Comparison of ENCODE assay signal across 25 cellular contexts in genomic region chr6:168896321-168896720, GRCh38.
DNase-seq lines count a peak whose midpoint lies in the region; ATAC-seq and TF ChIP-seq lines count a peak whose summit lies in the region.
"Had no signal": no experiment of that assay in that cellular context is flagged by ENCODE, and none has a peak within 500 bp of the region (broad histone marks: within the 10 kb centered on the region; RNA-seq: fewer than 3 reads in every experiment).

No MANE protein-coding gene starts in this region.

- peak overlapping the region; percentile 27 to 69 for H3K27ac Mint-ChIP-seq in stimulated activated naive CD8-positive, alpha-beta T cell treated with anti-CD3 and anti-CD28 coated beads, Interleukin-15, amount 100 ng/mL, for 72 hours
- H3K27ac Mint-ChIP-seq in endothelial cell (ENCODE audit: unreplicated experiment) (peak overlapping the region; percentile 17), nephron (peak overlapping the region in 2 of 3 experiments; percentile 38 to 87)

- H3K4me1 Mint-ChIP-seq in stimulated activated naive CD8-positive, alpha-beta T cell treated with anti-CD3 and anti-CD28 coated beads, Interleukin-15, amount 100 ng/mL, for 72 hours, result peaks cover 9% of the 10 kb centered on the region
- H3K4me1 Mint-ChIP-seq in endothelial cell (ENCODE audit: unreplicated experiment), result peaks cover 14% of the 10 kb centered on the region
- H3K4me1 Mint-ChIP-seq in nephron, result peaks cover 6% of the 10 kb centered on the region

- H3K27me3 Mint-ChIP-seq in stimulated activated naive CD8-positive, alpha-beta T cell treated with anti-CD3 and anti-CD28 coated beads, Interleukin-15, amount 100 ng/mL, for 72 hours, result no peaks in the 10 kb centered on the region
- peaks cover 7% of the 10 kb centered on the region for H3K27me3 Mint-ChIP-seq in endothelial cell (ENCODE audit: unreplicated experiment)
- peaks cover 3% of the 10 kb centered on the region for H3K27me3 Mint-ChIP-seq in nephron (ENCODE audit: low read depth)

- intact Hi-C loops in vagina (cut with DNase I) (no loop called here), mucosa of descending colon (cut with DNase I, micrococcal nuclease) (no loop called here)

- no peaks in the 10 kb centered on the region for H3K9me3 ChIP-seq in vagina
- no peaks in the 10 kb centered on the region for H3K9me3 ChIP-seq in mucosa of descending colon
- H3K9me3 ChIP-seq: adrenal gland, SJCRH30, thoracic aorta had no signal

- H3K4me3 ChIP-seq in vagina (no peak overlapping the region), mucosa of descending colon (no peak overlapping the region)
- H3K4me3 ChIP-seq: adrenal gland, SJCRH30, thoracic aorta had no signal

- H3K4me3 Mint-ChIP-seq in stimulated activated naive CD8-positive, alpha-beta T cell treated with anti-CD3 and anti-CD28 coated beads, Interleukin-15, amount 100 ng/mL, for 72 hours, result no peak overlapping the region
- H3K4me3 Mint-ChIP-seq in endothelial cell (ENCODE audit: unreplicated experiment), result no peak overlapping the region
- H3K4me3 Mint-ChIP-seq in nephron, result no peak overlapping the region

- ATAC-seq in stimulated activated naive CD8-positive, alpha-beta T cell treated with anti-CD3 and anti-CD28 coated beads, Interleukin-15, amount 100 ng/mL, for 72 hours, result no peak
- no peak for ATAC-seq in stimulated activated naive CD8-positive, alpha-beta T cell treated with anti-CD3 and anti-CD28 coated beads, Interleukin-15, Interleukin-2, amounts not matched to agents 100 U/mL and 50 U/mL, for 24 hours
- no peak for ATAC-seq in mucosa of descending colon
- ATAC-seq: activated CD4-positive, CD25-positive, alpha-beta regulatory T cell treated with anti-CD3 and anti-CD28 coated beads, Interleukin-2, amount 50 U/mL, for 24 hours had no signal

- no peak overlapping the region for H3K27ac ChIP-seq in vagina
- H3K27ac ChIP-seq: adrenal gland, epithelial cell of prostate, SJCRH30, thoracic aorta had no signal

- TF ChIP-seq CTCF in endothelial cell (IDR thresholded peaks at IDR 0.05; ENCODE audit: unreplicated experiment) (no peak), nephron (IDR thresholded peaks at IDR 0.05; ENCODE audit: unreplicated experiment in 3 of 3) (no peak), vagina (IDR thresholded peaks at IDR 0.05) (no peak), mucosa of descending colon (IDR thresholded peaks at IDR 0.05) (no peak)

- H3K27me3 ChIP-seq in vagina, result no peaks in the 10 kb centered on the region
- H3K27me3 ChIP-seq: adrenal gland had no signal

- H3K4me1 ChIP-seq in vagina (peaks cover 9% of the 10 kb centered on the region), mucosa of descending colon (ENCODE audit: low read depth) (peaks cover 9% of the 10 kb centered on the region)
- H3K4me1 ChIP-seq: adrenal gland had no signal

- H3K9me3 Mint-ChIP-seq in stimulated activated naive CD8-positive, alpha-beta T cell treated with anti-CD3 and anti-CD28 coated beads, Interleukin-15, amount 100 ng/mL, for 72 hours, result no peaks in the 10 kb centered on the region
- no peaks in the 10 kb centered on the region for H3K9me3 Mint-ChIP-seq in endothelial cell (ENCODE audit: unreplicated experiment)
- H3K9me3 Mint-ChIP-seq in nephron, result peaks cover 4% of the 10 kb centered on the region

- TF ChIP-seq POLR2A in vagina (IDR thresholded peaks at IDR 0.05), result no peak

- H3K36me3 ChIP-seq in vagina (no peaks in the 10 kb centered on the region), mucosa of descending colon (ENCODE audit: low read depth) (no peaks in the 10 kb centered on the region)
- H3K36me3 ChIP-seq: adrenal gland, SJCRH30, thoracic aorta had no signal

- no peak for DNase-seq in stimulated activated naive CD8-positive, alpha-beta T cell treated with anti-CD3 and anti-CD28 coated beads, Interleukin-15, amount 100 ng/mL, for 72 hours
- no peak for DNase-seq in stimulated activated naive CD8-positive, alpha-beta T cell treated with anti-CD3 and anti-CD28 coated beads, Interleukin-15, Interleukin-2, amounts not matched to agents 100 U/mL and 50 U/mL, for 24 hours
- DNase-seq in endothelial cell (ENCODE audit: low spot score), result no peak
- no peak for DNase-seq in stimulated activated CD4-positive, alpha-beta T cell treated with anti-CD3 and anti-CD28 coated beads, Interleukin-2, amount 100 ng/mL, for 24 hours
- DNase-seq in vagina (ENCODE audit: extremely low spot score in 2 of 2), result no peak
- DNase-seq in mucosa of descending colon, result no peak
- DNase-seq: activated effector memory CD4-positive, alpha-beta T cell treated with anti-CD3 and anti-CD28 coated beads, Interleukin-2, amount 50 U/mL, for 16 hours; activated T-cell treated with anti-CD3 and anti-CD28 coated beads, Interleukin-2, amount 50 U/mL, for 1 hour; adrenal gland; DMS79 treated with DMSO at 0.1 percent for 48 hours; glutamatergic neuron; islet precursor cell; KG1; left ventricle myocardium superior; MM.1S; NCI-H2081 treated with DMSO at 0.1 percent for 48 hours; NCI-H345; SJCRH30; stimulated activated CD4-positive, alpha-beta T cell treated with anti-CD3 and anti-CD28 coated beads, Interleukin-15, amount 100 ng/mL, for 24 hours; stimulated activated naive CD4-positive, alpha-beta T cell had no signal

- H3K36me3 Mint-ChIP-seq in endothelial cell (ENCODE audit: low read depth, unreplicated experiment) (peaks cover 4% of the 10 kb centered on the region), nephron (ENCODE audit: low read depth) (no peaks in the 10 kb centered on the region)
- H3K36me3 Mint-ChIP-seq: brain had no signal
